ENCODE assay signal across 8 cellular contexts in the genomic region with DNA sequence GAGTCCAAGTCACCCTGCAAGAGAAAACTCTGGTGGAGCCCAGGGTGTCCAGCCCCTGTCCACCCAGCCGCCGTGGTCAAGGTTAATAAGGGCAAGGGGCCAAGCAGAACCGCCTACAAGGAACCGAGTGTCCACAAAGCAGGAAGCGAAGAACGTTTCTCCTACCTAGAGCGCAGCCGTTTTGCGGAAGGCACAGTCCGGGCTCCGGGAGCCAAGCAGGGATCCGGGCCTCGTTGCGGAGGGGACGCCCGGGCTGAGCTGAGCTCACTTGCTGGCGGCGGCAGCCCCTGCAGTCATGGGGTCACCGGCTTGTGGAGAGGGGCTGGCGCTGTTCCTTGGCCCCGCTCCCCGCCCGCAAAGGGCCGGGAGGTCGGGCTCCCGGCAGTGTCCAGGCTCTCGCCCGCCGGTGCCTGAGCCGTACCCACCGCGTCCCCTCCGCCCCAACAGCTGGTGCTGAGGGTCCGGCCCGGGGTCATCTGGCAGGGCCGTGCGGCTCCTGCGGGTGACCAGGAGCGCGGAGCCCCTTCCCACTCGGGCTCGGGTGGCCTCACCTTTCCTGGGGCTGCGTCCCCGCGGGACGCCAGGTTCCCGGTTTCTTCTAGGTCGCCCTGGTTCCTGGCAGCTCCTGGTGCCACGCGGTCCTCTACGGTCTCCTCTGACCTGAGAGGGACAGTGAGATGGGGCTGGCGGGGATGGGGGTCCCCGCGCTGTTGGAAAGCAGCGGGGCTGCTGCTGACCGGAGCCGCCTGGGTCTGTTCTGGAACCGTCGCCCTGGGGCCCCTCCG. TPM values are rescaled to one million over a fixed set of nuclear protein-coding genes. Genes with fewer than 3 reads are reported as not detected.
DNase-seq lines count a peak whose midpoint lies in the region; ATAC-seq and TF ChIP-seq lines count a peak whose summit lies in the region.

No MANE protein-coding gene starts in this region.

- intact Hi-C loops in spleen (cut with DNase I; ENCODE audit: low total_unique reads), result no loop called here

- no peaks in the 10 kb centered on the region for H3K36me3 ChIP-seq in spleen

- peaks cover 0 to 2% (median 0%) of the 10 kb centered on the region in 8 donors for H3K9me3 ChIP-seq in spleen

- TF ChIP-seq CTCF in astrocyte of the spinal cord (IDR thresholded peaks at IDR 0.05; ENCODE audit: low read depth, low read length) (no peak), spleen (IDR thresholded peaks at IDR 0.05 in 8 of 11, conservative IDR thresholded peaks at IDR 0.05 in 3 of 11) (no peak)

- no peak for ATAC-seq in HG02623 (IDR thresholded peaks at IDR 0.05; ENCODE audit: unreplicated experiment)

- peak in 1 of 3 donors; percentile 4 for TF ChIP-seq POLR2A in spleen (IDR thresholded peaks at IDR 0.05)

- H3K27ac ChIP-seq in spleen, result peak overlapping the region in 1 of 8 donors; percentile 53

- H3K4me1 ChIP-seq in spleen, result peaks cover 9 to 23% (median 18%) of the 10 kb centered on the region in 6 donors

- peak; percentile 64 for DNase-seq in activated effector memory CD4-positive, alpha-beta T cell treated with anti-CD3 and anti-CD28 coated beads, Interleukin-2, amount 50 U/mL, for 16 hours
- DNase-seq in activated effector memory CD4-positive, alpha-beta T cell treated with Interleukin-2 at 50 U/mL for 16 hours, result no peak
- DNase-seq in astrocyte of the spinal cord (ENCODE audit: low read depth, low spot score) (peak; percentile 12), islet precursor cell (peak; percentile 43), spleen (peak; percentile 88), AG08395 (ENCODE audit: low spot score) (no peak)
- no peak for DNase-seq in stimulated activated CD4-positive, alpha-beta T cell treated with anti-CD3 and anti-CD28 coated beads, Interleukin-4, amount 100 ng/mL, for 4 hours

- WGBS in spleen, 5 donors, result 2 to 5% (median 3%) methylated on average over 6 to 60 of the region's 60 CpGs

- H3K27me3 ChIP-seq in spleen (replicated peaks in 1 of 7), result peaks cover 0 to 53% (median 11%) of the 10 kb centered on the region in 7 donors

- H3K4me3 ChIP-seq in astrocyte of the spinal cord (ENCODE audit: low read depth, low read length) (peak overlapping the region; percentile 10), spleen (peak overlapping the region; percentile 31 to 68 (median 44))

- in situ Hi-C loops in astrocyte of the spinal cord (cut with HindIII; ENCODE audit: low sequenced_read_pairs), result no loop called here

RNA-seq across cellular contexts. Expression of a gene that starts 14.0 kb away (rescaled TPM):
- 10 to 100 TPM in 1 of 7 donors, 1 to 10 TPM in 6; 5.4 to 10.4 (median 6.7) TPM for total RNA-seq in spleen
- polyA plus RNA-seq in spleen, result 1 to 10 TPM; 2.4 to 4.0 (median 3.0) TPM

Comparison
In these comparisons a context has a peak if more than half of its experiments do, and no peak if none do; other contexts are left out.
1. DNase-seq: peak in activated effector memory CD4-positive, alpha-beta T cell treated with anti-CD3 and anti-CD28 coated beads, Interleukin-2, amount 50 U/mL, for 16 hours (single experiment), astrocyte of the spinal cord (single experiment), islet precursor cell (single experiment) and spleen (single experiment); none in activated effector memory CD4-positive, alpha-beta T cell treated with Interleukin-2 at 50 U/mL for 16 hours (single experiment), AG08395 (single experiment) and stimulated activated CD4-positive, alpha-beta T cell treated with anti-CD3 and anti-CD28 coated beads, Interleukin-4, amount 100 ng/mL, for 4 hours (0 of 2).